8 cellular contexts compared by ENCODE assay signal in the genomic region with DNA sequence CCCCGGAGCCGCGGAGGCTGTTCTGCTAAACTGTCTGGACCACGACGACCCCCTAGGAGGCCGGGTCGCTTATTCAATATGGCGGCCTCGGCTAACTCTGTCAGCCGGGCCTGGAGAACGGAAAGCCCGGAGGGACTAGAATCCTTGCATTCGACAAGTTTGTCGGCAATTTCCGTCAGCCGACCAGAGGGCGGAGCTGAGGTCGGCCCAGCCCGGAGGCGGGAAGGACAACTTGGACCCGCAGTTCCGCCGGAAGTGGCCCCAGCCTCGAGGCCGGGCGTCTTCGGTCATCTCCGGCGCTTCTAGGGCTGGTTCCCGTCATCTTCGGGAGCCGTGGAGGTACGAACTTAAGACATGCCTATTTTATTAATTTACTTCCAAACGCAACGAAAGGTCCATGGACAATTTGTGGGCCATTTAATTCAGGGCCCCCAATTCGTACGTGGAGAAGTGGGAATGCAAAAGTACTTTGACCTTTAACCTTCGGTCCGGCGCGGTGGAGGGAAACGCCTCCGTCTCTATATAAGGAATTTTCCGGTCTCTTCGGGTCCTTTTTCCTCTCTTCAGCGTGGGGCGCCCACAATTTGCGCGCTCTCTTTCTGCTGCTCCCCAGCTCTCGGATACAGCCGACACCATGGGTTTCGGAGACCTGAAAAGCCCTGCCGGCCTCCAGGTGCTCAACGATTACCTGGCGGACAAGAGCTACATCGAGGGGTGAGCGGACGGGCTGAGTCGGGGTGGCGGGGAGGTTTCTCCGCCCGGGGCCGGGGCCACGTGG. TPM values are rescaled to one million over a fixed set of nuclear protein-coding genes. Genes with fewer than 3 reads are reported as not detected.
DNase-seq lines count a peak whose midpoint lies in the region; ATAC-seq and TF ChIP-seq lines count a peak whose summit lies in the region.

A gene (plus strand): TSS at position 550 of the 778 bp plus-strand sequence. CDS start 85 bp downstream, at position 635.
A gene (minus strand): TSS at position 99 of the 778 bp plus-strand sequence. CDS start 5,766 bp downstream, outside the sequence.

- H3K9me3 ChIP-seq in SU-DHL-6 (ENCODE audit: insufficient read depth, low read length) (no peaks in the 10 kb centered on the region), osteoblast (ENCODE audit: low read depth, low read length) (no peaks in the 10 kb centered on the region), thoracic aorta (no peaks in the 10 kb centered on the region)

- H2AFZ ChIP-seq in SU-DHL-6 (ENCODE audit: low read depth, low read length, severe bottlenecking) (peak within 1 kb of the TSS; percentile 80), osteoblast (ENCODE audit: low read length) (peak within 1 kb of the TSS; percentile 99)

- peak within 1 kb of the TSS; percentile 95 for H3K4me3 Mint-ChIP-seq in activated naive CD8-positive, alpha-beta T cell treated with anti-CD3 and anti-CD28 coated beads, Interleukin-2, amount 10 ng/mL, durations not matched to agents 7 days and 5 days
- peak within 1 kb of the TSS; percentile 99 for H3K4me3 Mint-ChIP-seq in glutamatergic neuron (ENCODE audit: unreplicated experiment)

- H3K27ac ChIP-seq in SU-DHL-6 (ENCODE audit: low read depth, low read length) = peak within 1 kb of the TSS; percentile 80
- H3K27ac ChIP-seq in osteoblast (ENCODE audit: low read depth, low read length) = peak within 1 kb of the TSS; percentile 96
- H3K27ac ChIP-seq in thoracic aorta = peak within 1 kb of the TSS; percentile 80 to 97

- H3K4me2 ChIP-seq in SU-DHL-6 (ENCODE audit: low read depth, low read length, poor library complexity, severe bottlenecking) (peak within 1 kb of the TSS; percentile 94), osteoblast (ENCODE audit: insufficient read depth, low read length) (peak within 1 kb of the TSS; percentile 91)

- H3K79me2 ChIP-seq in SU-DHL-6 (ENCODE audit: insufficient read depth, low read length) (peaks cover 85% of the 10 kb centered on the region), osteoblast (ENCODE audit: insufficient read depth, low read length) (peaks cover 73% of the 10 kb centered on the region)

- POLR2A ChIA-PET in activated naive CD8-positive, alpha-beta T cell treated with anti-CD3 and anti-CD28 coated beads, Interleukin-2, amount 10 ng/mL, durations not matched to agents 7 days and 5 days (lab: Charles Lee) = interaction anchor here (0.7 to 1.9 kb wide), 4 partner anchors 74 to 606 kb away, joined by 3 to 13 read pairs (median 6); a partner anchor contains a TSS

- H3K36me3 Mint-ChIP-seq in activated naive CD8-positive, alpha-beta T cell treated with anti-CD3 and anti-CD28 coated beads, Interleukin-2, amount 10 ng/mL, durations not matched to agents 7 days and 5 days = peaks cover 16% of the 10 kb centered on the region
- H3K36me3 Mint-ChIP-seq in glutamatergic neuron (ENCODE audit: unreplicated experiment) = peaks cover 10% of the 10 kb centered on the region

- H3K27me3 ChIP-seq in SU-DHL-6 (ENCODE audit: low read length) (no peaks in the 10 kb centered on the region), osteoblast (ENCODE audit: insufficient read depth, low read length) (no peaks in the 10 kb centered on the region), thoracic aorta (replicated peaks; ENCODE audit: insufficient read depth) (no peaks in the 10 kb centered on the region)

- TF ChIP-seq POLR2A in GM10847 (IDR thresholded peaks at IDR 0.05; ENCODE audit: extremely low read depth, insufficient read length) = peak; percentile 45

- H3K9me2 ChIP-seq in SU-DHL-6 (replicated peaks; ENCODE audit: insufficient read depth, low read length) = no peaks in the 10 kb centered on the region

- peak within 1 kb of the TSS; percentile 89 for H3K4me3 ChIP-seq in SU-DHL-6 (ENCODE audit: insufficient read depth, low read length, poor library complexity, severe bottlenecking)
- peak within 1 kb of the TSS; percentile 90 for H3K4me3 ChIP-seq in osteoblast (ENCODE audit: insufficient read depth, low read length)
- H3K4me3 ChIP-seq in thoracic aorta = peak within 1 kb of the TSS; percentile 93

- H4K20me1 ChIP-seq in SU-DHL-6 (ENCODE audit: low read depth, low read length) (peaks cover 5% of the 10 kb centered on the region; the same call in 1 of the 2 replicates), osteoblast (ENCODE audit: insufficient read depth, low read length) (peaks cover 14% of the 10 kb centered on the region)

- H3K9me3 Mint-ChIP-seq in activated naive CD8-positive, alpha-beta T cell treated with anti-CD3 and anti-CD28 coated beads, Interleukin-2, amount 10 ng/mL, durations not matched to agents 7 days and 5 days = no peaks in the 10 kb centered on the region
- H3K9me3 Mint-ChIP-seq in glutamatergic neuron (ENCODE audit: unreplicated experiment) = peaks cover 9% of the 10 kb centered on the region

- H3K9ac ChIP-seq in SU-DHL-6 (ENCODE audit: low read length) = peak within 1 kb of the TSS; percentile 90

- ATAC-seq in HG02678 (IDR thresholded peaks at IDR 0.05; ENCODE audit: unreplicated experiment) (peak; percentile 88), thoracic aorta (ENCODE audit: insufficient number of reproducible peaks, low FRiP score, low read depth) (peak; percentile 87)
- ATAC-seq in activated naive CD8-positive, alpha-beta T cell treated with anti-CD3 and anti-CD28 coated beads, Interleukin-2, amount 10 ng/mL, durations not matched to agents 7 days and 5 days (ENCODE audit: low read depth) = peak; percentile 87

- TF ChIP-seq CTCF in SU-DHL-6 (IDR thresholded peaks at IDR 0.05; ENCODE audit: insufficient read depth, low read length, poor library complexity, severe bottlenecking) = no peak
- TF ChIP-seq CTCF in glutamatergic neuron (IDR thresholded peaks at IDR 0.05; ENCODE audit: partially characterized antibody, unreplicated experiment) = no peak
- TF ChIP-seq CTCF in osteoblast (IDR thresholded peaks at IDR 0.05; ENCODE audit: extremely low read depth, low read depth, low read length) = no peak
- no peak for TF ChIP-seq CTCF in thoracic aorta (IDR thresholded peaks at IDR 0.05)

- DNase-seq in NCI-H128 (lab: John Stamatoyannopoulos, UW; ENCODE audit: unreplicated experiment) (peak; percentile 82), glutamatergic neuron (peak; percentile 97), osteoblast (ENCODE audit: insufficient read length, low spot score, missing footprints) (peak; percentile 98), thoracic aorta (ENCODE audit: low spot score) (peak; percentile 87)
- peak; percentile 96 for DNase-seq in activated naive CD8-positive, alpha-beta T cell treated with anti-CD3 and anti-CD28 coated beads, Interleukin-2, amount 10 ng/mL, durations not matched to agents 7 days and 5 days

- H3K4me1 ChIP-seq in osteoblast (ENCODE audit: insufficient read depth, low read length) = peaks cover 18% of the 10 kb centered on the region
- H3K4me1 ChIP-seq in thoracic aorta (ENCODE audit: control insufficient read depth in 1 of 2, low read depth in 2 of 2) = peaks cover 18 to 26% of the 10 kb centered on the region in 2 donors

- H3K4me1 Mint-ChIP-seq in activated naive CD8-positive, alpha-beta T cell treated with anti-CD3 and anti-CD28 coated beads, Interleukin-2, amount 10 ng/mL, durations not matched to agents 7 days and 5 days = peaks cover 38% of the 10 kb centered on the region
- peaks cover 9% of the 10 kb centered on the region for H3K4me1 Mint-ChIP-seq in glutamatergic neuron (ENCODE audit: low read depth, unreplicated experiment)

- peaks cover 42% of the 10 kb centered on the region for H3F3A ChIP-seq in SU-DHL-6 (ENCODE audit: insufficient read depth)

- no peaks in the 10 kb centered on the region for H3K27me3 Mint-ChIP-seq in activated naive CD8-positive, alpha-beta T cell treated with anti-CD3 and anti-CD28 coated beads, Interleukin-2, amount 10 ng/mL, durations not matched to agents 7 days and 5 days
- peaks cover 5% of the 10 kb centered on the region for H3K27me3 Mint-ChIP-seq in glutamatergic neuron (ENCODE audit: unreplicated experiment)

- H3K27ac Mint-ChIP-seq in activated naive CD8-positive, alpha-beta T cell treated with anti-CD3 and anti-CD28 coated beads, Interleukin-2, amount 10 ng/mL, durations not matched to agents 7 days and 5 days = peak within 1 kb of the TSS; percentile 94
- peak within 1 kb of the TSS; percentile 98 for H3K27ac Mint-ChIP-seq in glutamatergic neuron (ENCODE audit: unreplicated experiment)

- peaks cover 35% of the 10 kb centered on the region for H3K36me3 ChIP-seq in SU-DHL-6 (ENCODE audit: low read length)
- peaks cover 37% of the 10 kb centered on the region for H3K36me3 ChIP-seq in osteoblast (ENCODE audit: insufficient read depth, low read length)
- peaks cover 12% of the 10 kb centered on the region for H3K36me3 ChIP-seq in thoracic aorta

RNA-seq across cellular contexts. Expression of the first gene that starts in this region (rescaled TPM):
- 100 to 1,000 TPM; 506 to 561 TPM for total RNA-seq in activated naive CD8-positive, alpha-beta T cell treated with anti-CD3 and anti-CD28 coated beads, Interleukin-2, amount 10 ng/mL, durations not matched to agents 7 days and 5 days
- total RNA-seq in glutamatergic neuron (ENCODE audit: unreplicated experiment) (246 TPM), osteoblast (442 and 563 TPM in 2 replicates), thoracic aorta (100 to 1,000 TPM; 123 to 215 TPM)

RNA-seq across cellular contexts. Expression of the second gene that starts in this region (rescaled TPM):
- 10 to 100 TPM; 56.6 to 66.1 TPM for total RNA-seq in activated naive CD8-positive, alpha-beta T cell treated with anti-CD3 and anti-CD28 coated beads, Interleukin-2, amount 10 ng/mL, durations not matched to agents 7 days and 5 days
- total RNA-seq in glutamatergic neuron (ENCODE audit: unreplicated experiment) (114 TPM), osteoblast (86.6 and 98.4 TPM in 2 replicates), thoracic aorta (100 to 1,000 TPM in 1 of 2 donors, 10 to 100 TPM in 1; 63.0 to 115 TPM)

Comparison
In these comparisons a context has a peak if more than half of its experiments do, and no peak if none do; other contexts are left out.
1. Peak in every context shown above with its lines: DNase-seq, ATAC-seq, H3K4me3 ChIP-seq and H3K27ac ChIP-seq.